In the genomic region with DNA sequence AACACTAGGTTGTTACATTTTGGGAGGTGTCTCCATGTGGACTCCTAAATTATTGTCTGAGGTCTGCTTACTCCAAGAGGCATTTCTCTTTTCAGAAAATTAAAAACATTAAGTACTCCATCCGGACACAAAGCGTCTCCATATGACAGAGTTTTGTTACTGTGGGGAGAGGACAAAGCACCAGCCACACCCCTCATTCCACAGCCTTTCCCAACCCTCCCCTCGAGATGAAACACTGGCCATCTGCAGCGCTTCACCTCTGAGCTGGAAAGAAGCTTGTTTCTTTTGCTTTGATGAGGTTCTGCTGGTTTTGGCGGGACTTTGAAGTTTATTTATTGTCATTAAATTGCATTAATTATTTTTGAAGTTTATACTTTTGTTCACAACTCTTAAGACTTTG, we compare ENCODE assay signal across 1 cellular context.
TF ChIP-seq lines count a peak whose summit lies in the region.

No MANE protein-coding gene starts in this region.

TF ChIP-seq in K562, 482 proteins besides CTCF, POLR2A, EP300 and RAD21:
- TF ChIP-seq, protein P1, sequence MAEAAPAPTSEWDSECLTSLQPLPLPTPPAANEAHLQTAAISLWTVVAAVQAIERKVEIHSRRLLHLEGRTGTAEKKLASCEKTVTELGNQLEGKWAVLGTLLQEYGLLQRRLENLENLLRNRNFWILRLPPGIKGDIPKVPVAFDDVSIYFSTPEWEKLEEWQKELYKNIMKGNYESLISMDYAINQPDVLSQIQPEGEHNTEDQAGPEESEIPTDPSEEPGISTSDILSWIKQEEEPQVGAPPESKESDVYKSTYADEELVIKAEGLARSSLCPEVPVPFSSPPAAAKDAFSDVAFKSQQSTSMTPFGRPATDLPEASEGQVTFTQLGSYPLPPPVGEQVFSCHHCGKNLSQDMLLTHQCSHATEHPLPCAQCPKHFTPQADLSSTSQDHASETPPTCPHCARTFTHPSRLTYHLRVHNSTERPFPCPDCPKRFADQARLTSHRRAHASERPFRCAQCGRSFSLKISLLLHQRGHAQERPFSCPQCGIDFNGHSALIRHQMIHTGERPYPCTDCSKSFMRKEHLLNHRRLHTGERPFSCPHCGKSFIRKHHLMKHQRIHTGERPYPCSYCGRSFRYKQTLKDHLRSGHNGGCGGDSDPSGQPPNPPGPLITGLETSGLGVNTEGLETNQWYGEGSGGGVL (CRISPR knock-in tag; IDR thresholded peaks at IDR 0.05): no peak
- TF ChIP-seq, protein P2, sequence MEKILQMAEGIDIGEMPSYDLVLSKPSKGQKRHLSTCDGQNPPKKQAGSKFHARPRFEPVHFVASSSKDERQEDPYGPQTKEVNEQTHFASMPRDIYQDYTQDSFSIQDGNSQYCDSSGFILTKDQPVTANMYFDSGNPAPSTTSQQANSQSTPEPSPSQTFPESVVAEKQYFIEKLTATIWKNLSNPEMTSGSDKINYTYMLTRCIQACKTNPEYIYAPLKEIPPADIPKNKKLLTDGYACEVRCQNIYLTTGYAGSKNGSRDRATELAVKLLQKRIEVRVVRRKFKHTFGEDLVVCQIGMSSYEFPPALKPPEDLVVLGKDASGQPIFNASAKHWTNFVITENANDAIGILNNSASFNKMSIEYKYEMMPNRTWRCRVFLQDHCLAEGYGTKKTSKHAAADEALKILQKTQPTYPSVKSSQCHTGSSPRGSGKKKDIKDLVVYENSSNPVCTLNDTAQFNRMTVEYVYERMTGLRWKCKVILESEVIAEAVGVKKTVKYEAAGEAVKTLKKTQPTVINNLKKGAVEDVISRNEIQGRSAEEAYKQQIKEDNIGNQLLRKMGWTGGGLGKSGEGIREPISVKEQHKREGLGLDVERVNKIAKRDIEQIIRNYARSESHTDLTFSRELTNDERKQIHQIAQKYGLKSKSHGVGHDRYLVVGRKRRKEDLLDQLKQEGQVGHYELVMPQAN (IDR thresholded peaks at IDR 0.05; ENCODE audit: borderline replicate concordance): no peak
- TF ChIP-seq CCNT2 (IDR thresholded peaks at IDR 0.05; ENCODE audit: borderline replicate concordance, extremely low read depth, insufficient read length, low read depth, low read length) (no peak), ZNF184 (CRISPR knock-in tag; IDR thresholded peaks at IDR 0.05) (no peak), POLR2B (IDR thresholded peaks at IDR 0.05; ENCODE audit: low read depth, partially characterized antibody) (no peak), SMAD2 (IDR thresholded peaks at IDR 0.05; ENCODE audit: low read depth, low read length) (no peak), SRSF3 (IDR thresholded peaks at IDR 0.05; ENCODE audit: insufficient read depth, low read length) (no peak), XRCC4 (IDR thresholded peaks at IDR 0.05; ENCODE audit: extremely low read depth, insufficient read depth, insufficient read length) (no peak)
TF ChIP-seq in K562: peak in this region for 0.
